Comparison of ENCODE assay signal across 1 cellular context in the genomic region with DNA sequence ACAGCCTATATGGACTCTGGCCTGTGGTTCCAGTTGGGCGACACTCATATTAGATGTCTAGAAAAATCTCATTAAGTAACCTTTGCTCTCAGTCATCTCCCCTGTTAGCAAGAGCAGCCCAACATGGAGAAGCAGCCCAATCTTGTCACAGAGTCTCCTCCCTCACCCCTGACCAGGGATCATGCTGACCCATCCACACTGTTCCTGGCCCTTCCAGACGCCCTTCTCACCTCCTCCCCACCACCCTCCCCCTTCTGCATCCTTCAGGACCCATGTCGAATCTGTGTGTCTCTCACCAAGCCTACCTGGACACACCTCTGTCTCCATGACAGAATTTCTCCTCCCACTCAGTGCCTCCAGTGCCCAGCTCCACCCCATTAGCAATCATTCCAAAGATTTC.
TF ChIP-seq lines count a peak whose summit lies in the region.

No MANE protein-coding gene starts in this region.

TF ChIP-seq in HEK293T, 16 proteins besides CTCF, POLR2A, EP300 and RAD21 (continued from another document):
- TF ChIP-seq ELF4 (IDR thresholded peaks at IDR 0.05) (no peak), ZNF384 (IDR thresholded peaks at IDR 0.05) (no peak), CTBP1 (IDR thresholded peaks at IDR 0.05; ENCODE audit: borderline replicate concordance) (no peak)
- TF ChIP-seq, protein P1, sequence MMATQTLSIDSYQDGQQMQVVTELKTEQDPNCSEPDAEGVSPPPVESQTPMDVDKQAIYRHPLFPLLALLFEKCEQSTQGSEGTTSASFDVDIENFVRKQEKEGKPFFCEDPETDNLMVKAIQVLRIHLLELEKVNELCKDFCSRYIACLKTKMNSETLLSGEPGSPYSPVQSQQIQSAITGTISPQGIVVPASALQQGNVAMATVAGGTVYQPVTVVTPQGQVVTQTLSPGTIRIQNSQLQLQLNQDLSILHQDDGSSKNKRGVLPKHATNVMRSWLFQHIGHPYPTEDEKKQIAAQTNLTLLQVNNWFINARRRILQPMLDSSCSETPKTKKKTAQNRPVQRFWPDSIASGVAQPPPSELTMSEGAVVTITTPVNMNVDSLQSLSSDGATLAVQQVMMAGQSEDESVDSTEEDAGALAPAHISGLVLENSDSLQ (IDR thresholded peaks at IDR 0.05), result no peak
